In the genomic region with DNA sequence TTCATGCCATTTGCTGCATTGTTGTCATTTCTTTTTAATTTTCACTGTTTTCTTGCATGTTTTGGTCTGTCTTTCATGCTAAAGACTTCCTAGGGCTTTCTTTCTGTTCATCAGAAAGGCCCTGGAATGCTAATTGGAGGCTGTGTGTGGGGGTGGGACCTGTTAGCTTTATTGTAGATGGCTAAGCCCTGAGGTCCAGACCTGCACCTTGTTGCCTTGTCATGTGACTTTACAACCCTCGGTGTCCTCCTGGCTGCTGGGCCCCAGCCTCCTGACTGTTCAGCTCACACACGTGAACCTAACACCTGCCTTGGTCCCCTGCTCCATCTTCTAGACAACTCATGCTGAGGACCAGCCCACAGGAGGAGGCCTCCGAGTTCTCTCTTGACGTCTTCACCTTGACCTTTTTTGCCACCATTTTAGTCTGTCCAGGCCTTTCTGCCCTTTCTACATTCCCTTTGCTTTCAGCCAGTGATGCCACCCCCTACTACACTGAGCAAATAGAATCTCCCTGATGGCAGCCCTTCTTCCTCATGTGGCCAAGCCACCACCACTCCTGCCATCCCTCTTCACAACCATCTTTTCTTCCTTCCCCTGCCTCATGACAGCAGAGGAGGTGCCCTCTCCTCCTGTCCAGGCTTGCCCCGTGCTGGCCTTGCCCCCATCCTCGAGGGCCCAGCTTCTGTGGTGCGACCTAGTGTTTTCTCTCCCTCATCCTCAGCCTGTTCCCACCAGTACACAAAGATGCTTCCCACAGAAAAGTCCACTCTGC, we compare ENCODE assay signal across 28 cellular contexts. TPM values are rescaled to one million over a fixed set of nuclear protein-coding genes. Genes with fewer than 3 reads are reported as not detected.
DNase-seq lines count a peak whose midpoint lies in the region; ATAC-seq, FAIRE-seq and TF ChIP-seq lines count a peak whose summit lies in the region.
"Had no signal": no experiment of that assay in that cellular context is flagged by ENCODE, and none has a peak within 500 bp of the region (broad histone marks: within the 10 kb centered on the region; RNA-seq: fewer than 3 reads in every experiment).

No MANE protein-coding gene starts in this region.

- H3K4me1 ChIP-seq in Panc1 (ENCODE audit: control insufficient read depth, insufficient read depth, low read length) (no peaks in the 10 kb centered on the region), iPS-20b (ENCODE audit: insufficient read depth, low read length) (peaks cover 5% of the 10 kb centered on the region), testis (peaks cover 12% of the 10 kb centered on the region), kidney (ENCODE audit: control insufficient read depth in 1 of 2, insufficient read depth in 1 of 2, low read depth in 1 of 2, low read length in 2 of 2) (no peaks in the 10 kb centered on the region)

- WGBS in testis, 2 donors, result 89% methylated on average over 7 of the region's 7 CpGs

- H3K27me3 ChIP-seq in Panc1 (ENCODE audit: control insufficient read depth, insufficient read depth, low read length) (no peaks in the 10 kb centered on the region), iPS-20b (ENCODE audit: insufficient read depth, low read length) (no peaks in the 10 kb centered on the region), testis (no peaks in the 10 kb centered on the region)
- H3K27me3 ChIP-seq: dorsolateral prefrontal cortex, suprapubic skin had no signal

- no peak for ATAC-seq in activated naive CD4-positive, alpha-beta T cell treated with anti-CD3 and anti-CD28 coated beads, Interleukin-2, amount 50 U/mL, for 72 hours
- ATAC-seq in Panc1, result peak; percentile 26; the same call in 1 of the 2 replicates
- no peak for ATAC-seq in stimulated activated naive B cell treated with anti-CD40 and anti-IgM and Interleukin-4, amounts not matched to agents 10 μg/mL and 1 μg/mL and 100 μg/mL, for 72 hours (replicated peaks)
- ATAC-seq: left colon; naive thymus-derived CD8-positive, alpha-beta T cell; stimulated activated memory B cell treated with anti-CD40 and anti-IgM and Interleukin-4, amounts not matched to agents 10 μg/mL and 1 μg/mL and 100 μg/mL, for 72 hours had no signal

- CTCF ChIA-PET in Panc1 (lab: Charles Lee), result interaction anchor here (0.7 kb wide), 1 partner anchor 10 kb away, joined by 11 read pairs; no protein-coding TSS in a partner anchor

- DNase-seq in activated naive CD4-positive, alpha-beta T cell treated with anti-CD3 and anti-CD28 coated beads, Interleukin-2, amount 50 U/mL, for 72 hours (ENCODE audit: low spot score in 2 of 2), result no peak
- no peak for DNase-seq in activated naive CD4-positive, alpha-beta T cell treated with Interleukin-2 at 50 U/mL for 16 hours
- no peak for DNase-seq in Panc1 (ENCODE audit: low read depth, low spot score)
- no peak for DNase-seq in stimulated activated naive B cell treated with anti-CD40 and anti-IgM and Interleukin-4, amounts not matched to agents 10 μg/mL and 1 μg/mL and 100 μg/mL, for 72 hours
- DNase-seq in midbrain (lab: John Stamatoyannopoulos, UW), result no peak
- no peak for DNase-seq in testis
- DNase-seq in kidney, result no peak
- DNase-seq: ACHN; activated CD4-positive, alpha-beta T cell treated with anti-CD3 and anti-CD28 coated beads for 4 hours; activated effector memory CD4-positive, alpha-beta T cell treated with Interleukin-2 at 50 U/mL for 16 hours; dorsolateral prefrontal cortex; glutamatergic neuron; HCEC 1CT; left colon; mesenchymal stem cell; MM.1S; naive thymus-derived CD8-positive, alpha-beta T cell; NCI-H1417 treated with DMSO at 0.1 percent for 48 hours; NCI-H2107; NCI-H510A treated with DMSO at 0.1 percent for 48 hours; PC-9; stimulated activated CD4-positive, alpha-beta T cell treated with anti-CD3 and anti-CD28 coated beads, Interleukin-2, amount 100 ng/mL, for 48 hours had no signal

- POLR2A ChIA-PET in Panc1 (lab: Charles Lee), result interaction anchor here (0.6 kb wide), 1 partner anchor 508 kb away, joined by 3 read pairs; no protein-coding TSS in a partner anchor

- H3K27me3 Mint-ChIP-seq in stimulated activated naive B cell treated with anti-CD40 and anti-IgM and Interleukin-4, amounts not matched to agents 10 μg/mL and 1 μg/mL and 100 μg/mL, for 72 hours, result no peaks in the 10 kb centered on the region
- H3K27me3 Mint-ChIP-seq: central memory CD8-positive, alpha-beta T cell; naive thymus-derived CD8-positive, alpha-beta T cell; stimulated activated memory B cell treated with anti-CD40 and anti-IgM and Interleukin-4, amounts not matched to agents 10 μg/mL and 1 μg/mL and 100 μg/mL, for 72 hours had no signal

- in situ Hi-C loops in Panc1 (cut with HindIII; ENCODE audit: low pct_unique_long_range_greater_than_20kb, low sequenced_read_pairs), result no loop called here

- peak overlapping the region; percentile 41 to 84 for H3K27ac Mint-ChIP-seq in activated naive CD4-positive, alpha-beta T cell treated with anti-CD3 and anti-CD28 coated beads, Interleukin-2, amount 50 U/mL, for 72 hours
- peak overlapping the region; percentile 44 for H3K27ac Mint-ChIP-seq in stimulated activated naive B cell treated with anti-CD40 and anti-IgM and Interleukin-4, amounts not matched to agents 10 μg/mL and 1 μg/mL and 100 μg/mL, for 72 hours
- H3K27ac Mint-ChIP-seq: stimulated activated memory B cell treated with anti-CD40 and anti-IgM and Interleukin-4, amounts not matched to agents 10 μg/mL and 1 μg/mL and 100 μg/mL, for 72 hours had no signal

- H3K36me3 ChIP-seq in Panc1 (ENCODE audit: control insufficient read depth, insufficient read depth, low read length) (0 out of 2 replicates have a peak, but pooled peaks cover 5% of the 10 kb centered on the region), iPS-20b (ENCODE audit: insufficient read depth, low read depth, low read length) (peaks cover 14% of the 10 kb centered on the region), testis (ENCODE audit: low read depth, missing control alignments) (no peaks in the 10 kb centered on the region), kidney (ENCODE audit: control insufficient read depth in 1 of 2, insufficient read depth in 2 of 2, low read length in 2 of 2) (peaks cover 2 to 40% of the 10 kb centered on the region in 2 donors)

- H3K36me3 Mint-ChIP-seq in activated naive CD4-positive, alpha-beta T cell treated with anti-CD3 and anti-CD28 coated beads, Interleukin-2, amount 50 U/mL, for 72 hours, result peaks cover 0 to 7% of the 10 kb centered on the region in 2 donors
- peaks cover 27 to 49% of the 10 kb centered on the region in 2 donors for H3K36me3 Mint-ChIP-seq in stimulated activated naive B cell treated with anti-CD40 and anti-IgM and Interleukin-4, amounts not matched to agents 10 μg/mL and 1 μg/mL and 100 μg/mL, for 72 hours

- 0 out of 2 replicates have a peak overlapping the region, but pooled peaks have one; percentile 6 for H3K9ac ChIP-seq in iPS-20b (ENCODE audit: low read depth, low read length)
- H3K9ac ChIP-seq in kidney (ENCODE audit: low read length in 2 of 2), result no peak overlapping the region

- H3K4me3 Mint-ChIP-seq in stimulated activated naive B cell treated with anti-CD40 and anti-IgM and Interleukin-4, amounts not matched to agents 10 μg/mL and 1 μg/mL and 100 μg/mL, for 72 hours, result no peak overlapping the region
- H3K4me3 Mint-ChIP-seq: central memory CD8-positive, alpha-beta T cell; naive thymus-derived CD8-positive, alpha-beta T cell; stimulated activated memory B cell treated with anti-CD40 and anti-IgM and Interleukin-4, amounts not matched to agents 10 μg/mL and 1 μg/mL and 100 μg/mL, for 72 hours had no signal

- no peak for TF ChIP-seq CTCF in Panc1 (IDR thresholded peaks at IDR 0.05)
- TF ChIP-seq CTCF in testis (IDR thresholded peaks at IDR 0.05), result no peak
- TF ChIP-seq CTCF in kidney (IDR thresholded peaks at IDR 0.05; ENCODE audit: borderline replicate concordance, extremely low read depth, insufficient read depth), result no peak

- peaks cover 3% of the 10 kb centered on the region in 2 donors for H3K4me1 Mint-ChIP-seq in stimulated activated naive B cell treated with anti-CD40 and anti-IgM and Interleukin-4, amounts not matched to agents 10 μg/mL and 1 μg/mL and 100 μg/mL, for 72 hours
- H3K4me1 Mint-ChIP-seq: central memory CD8-positive, alpha-beta T cell had no signal

- H3K9me3 Mint-ChIP-seq in activated naive CD4-positive, alpha-beta T cell treated with anti-CD3 and anti-CD28 coated beads, Interleukin-2, amount 50 U/mL, for 72 hours, result no peaks in the 10 kb centered on the region
- no peaks in the 10 kb centered on the region for H3K9me3 Mint-ChIP-seq in stimulated activated naive B cell treated with anti-CD40 and anti-IgM and Interleukin-4, amounts not matched to agents 10 μg/mL and 1 μg/mL and 100 μg/mL, for 72 hours
- H3K9me3 Mint-ChIP-seq: central memory CD8-positive, alpha-beta T cell; naive thymus-derived CD8-positive, alpha-beta T cell; stimulated activated memory B cell treated with anti-CD40 and anti-IgM and Interleukin-4, amounts not matched to agents 10 μg/mL and 1 μg/mL and 100 μg/mL, for 72 hours had no signal

- TF ChIP-seq POLR2A in testis (IDR thresholded peaks at IDR 0.05), result no peak

- no TSS peak for BruUV-seq in Panc1 (replicated peaks; lab: Mats Ljungman, UMichigan)

- intact Hi-C loops in Panc1 (cut with micrococcal nuclease; ENCODE audit: unreplicated experiment) (no loop called here), testis (cut with DNase I; ENCODE audit: low total_unique reads) (no loop called here), kidney (cut with DNase I) (no loop called here)

- no peaks in the 10 kb centered on the region for H3K9me3 ChIP-seq in Panc1 (ENCODE audit: control insufficient read depth, insufficient read depth, low read depth, low read length)
- no peaks in the 10 kb centered on the region for H3K9me3 ChIP-seq in iPS-20b (ENCODE audit: insufficient read depth, low read depth, low read length)
- H3K9me3 ChIP-seq in testis, result no peaks in the 10 kb centered on the region
- no peaks in the 10 kb centered on the region for H3K9me3 ChIP-seq in kidney (ENCODE audit: control insufficient read depth in 1 of 2, low read length in 2 of 2)
- H3K9me3 ChIP-seq: suprapubic skin had no signal

- no peak for FAIRE-seq in kidney (lab: Jason Lieb, UNC)
- FAIRE-seq: GM12891, TTC549 had no signal

- H3K4me3 ChIP-seq in Panc1 (ENCODE audit: low read depth in 2 of 2, low read length in 2 of 2) (no peak overlapping the region), iPS-20b (ENCODE audit: low read length) (no peak overlapping the region), testis (no peak overlapping the region), kidney (ENCODE audit: low read length in 2 of 2) (no peak overlapping the region)
- H3K4me3 ChIP-seq: dorsolateral prefrontal cortex, PC-9, suprapubic skin had no signal

- H3K27ac ChIP-seq in Panc1 (ENCODE audit: low read length), result no peak overlapping the region
- H3K27ac ChIP-seq in iPS-20b (ENCODE audit: low read length), result peak overlapping the region; percentile 7
- H3K27ac ChIP-seq in testis, result no peak overlapping the region
- H3K27ac ChIP-seq in kidney (ENCODE audit: low read depth in 2 of 2, low read length in 2 of 2), result no peak overlapping the region
- H3K27ac ChIP-seq: PC-9, suprapubic skin had no signal

RNA-seq across cellular contexts. Expression of gene GPI, which starts 41.4 kb away (rescaled TPM):
- total RNA-seq in activated naive CD4-positive, alpha-beta T cell treated with anti-CD3 and anti-CD28 coated beads, Interleukin-2, amount 50 U/mL, for 72 hours, result 100 to 1,000 TPM; 359 to 904 TPM
- total RNA-seq in Panc1 (2021; ENCODE audit: unreplicated experiment) (370 TPM), testis (100 to 1,000 TPM; 109 to 198 TPM), kidney (257 TPM)
- 700 TPM for polyA plus RNA-seq in Panc1 (2012; ENCODE audit: insufficient read length)
- polyA plus RNA-seq in testis (ENCODE audit: insufficient read depth, low read depth, low replicate concordance) (198 TPM), kidney (ENCODE audit: insufficient read depth, low read depth, low replicate concordance) (315 TPM)
